ENCODE assay signal across 23 cellular contexts in the genomic region with DNA sequence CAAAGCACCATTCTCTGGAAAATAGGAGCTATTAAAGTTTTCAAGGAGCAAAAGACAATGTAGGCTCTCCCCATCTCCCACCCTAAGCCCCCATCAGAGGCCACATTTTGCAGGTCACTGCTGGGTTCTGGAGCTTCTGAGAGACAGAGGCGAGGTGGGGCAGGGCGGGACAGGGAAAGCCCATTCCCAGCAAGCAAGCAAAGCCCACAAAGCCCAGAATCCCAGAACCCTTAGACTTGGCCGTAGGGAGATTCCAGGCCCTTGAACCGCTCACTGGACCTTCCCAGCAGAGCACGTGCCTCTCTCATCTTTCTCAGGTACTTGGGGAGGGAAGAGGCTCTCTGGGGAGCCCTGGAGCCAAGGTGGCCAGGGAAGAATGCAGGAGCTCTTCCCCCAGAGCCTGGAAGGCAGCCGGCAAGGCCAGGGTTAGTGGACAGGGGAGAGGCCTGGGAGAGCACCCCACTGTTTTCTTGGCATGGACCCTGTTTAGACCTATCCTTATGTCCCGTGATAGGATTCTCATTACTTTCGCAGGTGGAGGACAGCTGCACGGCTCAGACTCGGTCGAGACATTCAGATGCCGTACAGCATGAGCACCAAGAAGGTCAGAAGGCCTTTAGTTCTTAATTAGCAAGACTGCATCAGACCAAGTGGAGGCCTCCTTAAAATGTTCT. TPM values are rescaled to one million over a fixed set of nuclear protein-coding genes. Genes with fewer than 3 reads are reported as not detected.
DNase-seq lines count a peak whose midpoint lies in the region; ATAC-seq and TF ChIP-seq lines count a peak whose summit lies in the region.
"Had no signal": no experiment of that assay in that cellular context is flagged by ENCODE, and none has a peak within 500 bp of the region (broad histone marks: within the 10 kb centered on the region; RNA-seq: fewer than 3 reads in every experiment).

No MANE protein-coding gene starts in this region.

- H3K9me3 ChIP-seq in heart right ventricle: peaks cover 0 to 96% (median 45%) of the 10 kb centered on the region in 11 donors
- H3K9me3 ChIP-seq in esophagus muscularis mucosa: peaks cover 0 to 97% (median 72%) of the 10 kb centered on the region in 4 donors
- peaks cover 47% of the 10 kb centered on the region for H3K9me3 ChIP-seq in trophoblast cell (ENCODE audit: insufficient read depth, low read depth, low read length)
- peaks cover 81 to 84% of the 10 kb centered on the region in 2 donors for H3K9me3 ChIP-seq in breast epithelium
- H3K9me3 ChIP-seq in mammary epithelial cell (replicated peaks; ENCODE audit: insufficient read depth, low read length): peaks cover 41% of the 10 kb centered on the region
- H3K9me3 ChIP-seq: HAP-1, SJCRH30 had no signal

- H3K27me3 Mint-ChIP-seq in osteocyte (ENCODE audit: unreplicated experiment): no peaks in the 10 kb centered on the region

- TF ChIP-seq CTCF in heart right ventricle (IDR thresholded peaks at IDR 0.05): no peak
- no peak for TF ChIP-seq CTCF in esophagus muscularis mucosa (IDR thresholded peaks at IDR 0.05)
- no peak for TF ChIP-seq CTCF in osteocyte (IDR thresholded peaks at IDR 0.05)
- TF ChIP-seq CTCF in breast epithelium (IDR thresholded peaks at IDR 0.05): no peak
- no peak for TF ChIP-seq CTCF in mammary epithelial cell (conservative IDR thresholded peaks at IDR 0.05 in 1 of 2, IDR thresholded peaks at IDR 0.05 in 1 of 2; ENCODE audit: extremely low read depth in 1 of 2, insufficient read depth in 1 of 2, low read depth in 1 of 2, low read length in 2 of 2)

- no peak overlapping the region for H2BK5ac ChIP-seq in trophoblast cell (ENCODE audit: low read depth, low read length, poor library complexity)

- no peaks in the 10 kb centered on the region for H3K79me1 ChIP-seq in trophoblast cell (ENCODE audit: low read length)

- no peaks in the 10 kb centered on the region for H3K4me1 Mint-ChIP-seq in osteocyte (ENCODE audit: unreplicated experiment)

- intact Hi-C loops in cardiac septum (cut with DNase I) (no loop called here), heart right ventricle (cut with DNase I) (no loop called here), esophagus muscularis mucosa (cut with DNase I) (no loop called here), breast epithelium (cut with DNase I; ENCODE audit: low total_unique reads) (no loop called here), mammary epithelial cell (cut with micrococcal nuclease) (no loop called here)

- H3K27me3 ChIP-seq in heart right ventricle (no peaks in the 10 kb centered on the region), esophagus muscularis mucosa (no peaks in the 10 kb centered on the region), trophoblast cell (ENCODE audit: insufficient read depth, low read length) (no peaks in the 10 kb centered on the region), breast epithelium (no peaks in the 10 kb centered on the region), mammary epithelial cell (ENCODE audit: insufficient read depth, low read length) (no peaks in the 10 kb centered on the region)
- H3K27me3 ChIP-seq: SJCRH30 had no signal

- WGBS in heart right ventricle, 2 donors: 90 to 91% methylated on average over 12 of the region's 12 CpGs
- 86% methylated on average over 12 of the region's 12 CpGs for WGBS in esophagus muscularis mucosa
- WGBS in trophoblast cell (ENCODE audit: extremely low coverage, insufficient coverage, insufficient read length): no CpG with 5 or more reads among the region's 12 CpGs
- WGBS in mammary epithelial cell (ENCODE audit: low coverage, missing lambda C conversion rate): 86% methylated on average over 6 of the region's 12 CpGs

- CTCF ChIA-PET in mammary epithelial cell (lab: Charles Lee; ENCODE audit: low non-redundant PET): no interaction called here

- no peak overlapping the region for H4K12ac ChIP-seq in trophoblast cell (ENCODE audit: low read depth, low read length)

- DNase-seq in cardiac septum (ENCODE audit: low spot score): peak; percentile 71
- DNase-seq in heart right ventricle: no peak
- DNase-seq in esophagus muscularis mucosa (ENCODE audit: extremely low spot score): peak; percentile 64
- DNase-seq in osteocyte (ENCODE audit: extremely low spot score, unreplicated experiment): peak; percentile 64
- DNase-seq in trophoblast cell: no peak
- no peak for DNase-seq in breast epithelium (ENCODE audit: low spot score in 2 of 2)
- DNase-seq in mammary epithelial cell: no peak
- DNase-seq: Calu3, DMS79 treated with DMSO at 0.1 percent for 48 hours, GM23248, HFFc6, Kasumi-1, NCI-H1092 treated with DMSO at 0.1 percent for 48 hours, NCI-H1436, NCI-H187 treated with DMSO at 0.1 percent for 48 hours, NCI-H2171 treated with DMSO at 0.1 percent for 48 hours, NCI-H446, NCI-H524 treated with DMSO at 0.1 percent for 48 hours, NCI-H774, SJCRH30 had no signal

- no peak overlapping the region for H2BK12ac ChIP-seq in trophoblast cell (ENCODE audit: low read length)

- H3K4me2 ChIP-seq in trophoblast cell (ENCODE audit: low read length) (no peak overlapping the region), mammary epithelial cell (ENCODE audit: insufficient read depth, low read depth, low read length) (no peak overlapping the region)

- H3K36me3 Mint-ChIP-seq in osteocyte (ENCODE audit: unreplicated experiment): no peaks in the 10 kb centered on the region

- H2AFZ ChIP-seq in trophoblast cell (ENCODE audit: insufficient read depth, low read length, poor library complexity) (no peak overlapping the region), mammary epithelial cell (ENCODE audit: low read depth, low read length) (no peak overlapping the region)
- H2AFZ ChIP-seq: GM23248 had no signal

- no peak overlapping the region for H3K18ac ChIP-seq in trophoblast cell (ENCODE audit: low read length)

- no peak overlapping the region for H3K4ac ChIP-seq in trophoblast cell (ENCODE audit: low read depth, low read length)

- no peak overlapping the region for H4K8ac ChIP-seq in trophoblast cell (ENCODE audit: low read depth, low read length)

- H3K9ac ChIP-seq in trophoblast cell (ENCODE audit: low read length): no peak overlapping the region
- no peak overlapping the region for H3K9ac ChIP-seq in mammary epithelial cell (ENCODE audit: insufficient read depth, low read length)
- H3K9ac ChIP-seq: GM23248 had no signal

- H3K27ac Mint-ChIP-seq in osteocyte (ENCODE audit: unreplicated experiment): no peak overlapping the region
- H3K27ac Mint-ChIP-seq: HFFc6 had no signal

- no peak overlapping the region for H3K4me3 ChIP-seq in heart right ventricle
- no peak overlapping the region for H3K4me3 ChIP-seq in esophagus muscularis mucosa
- H3K4me3 ChIP-seq in trophoblast cell (ENCODE audit: low read depth, low read length): no peak overlapping the region
- H3K4me3 ChIP-seq in breast epithelium: no peak overlapping the region
- H3K4me3 ChIP-seq in mammary epithelial cell (replicated peaks in 1 of 3; ENCODE audit: insufficient read depth in 1 of 3, low read depth in 2 of 3, low read length in 3 of 3): no peak overlapping the region
- H3K4me3 ChIP-seq: GM23248, HAP-1, SJCRH30 had no signal

- BruUV-seq in mammary epithelial cell (replicated peaks; lab: Mats Ljungman, UMichigan): no TSS peak

- H4K91ac ChIP-seq in trophoblast cell (ENCODE audit: low read depth, low read length): no peak overlapping the region

- H3K79me2 ChIP-seq in trophoblast cell (ENCODE audit: control insufficient read depth, insufficient read depth, low read length, poor library complexity): no peaks in the 10 kb centered on the region
- H3K79me2 ChIP-seq in mammary epithelial cell (ENCODE audit: insufficient read depth, low read length): no peaks in the 10 kb centered on the region

- dilution Hi-C loops in mammary epithelial cell (cut with HindIII; ENCODE audit: low sequenced_read_pairs): no loop called here

- H3K4me1 ChIP-seq in heart right ventricle (no peaks in the 10 kb centered on the region), esophagus muscularis mucosa (no peaks in the 10 kb centered on the region), trophoblast cell (ENCODE audit: control insufficient read depth in 1 of 2, insufficient read depth in 2 of 2, low read length in 2 of 2) (no peaks in the 10 kb centered on the region), breast epithelium (no peaks in the 10 kb centered on the region), mammary epithelial cell (ENCODE audit: insufficient read depth, low read length) (no peaks in the 10 kb centered on the region)
- H3K4me1 ChIP-seq: HAP-1, SJCRH30 had no signal

- ATAC-seq in heart right ventricle: no peak
- ATAC-seq: HepG2 had no signal

- in situ Hi-C loops in mammary epithelial cell (cut with MboI; ENCODE audit: low sequenced_read_pairs in 2 of 2): no loop called here

- H3K23ac ChIP-seq in trophoblast cell (ENCODE audit: low read length): no peak overlapping the region

- TF ChIP-seq EP300 in esophagus muscularis mucosa (IDR thresholded peaks at IDR 0.05): no peak

- H3K27ac ChIP-seq in heart right ventricle (no peak overlapping the region), esophagus muscularis mucosa (replicated peaks in 1 of 4) (no peak overlapping the region), trophoblast cell (ENCODE audit: low read depth, low read length) (no peak overlapping the region), breast epithelium (no peak overlapping the region), mammary epithelial cell (ENCODE audit: insufficient read depth, low read depth, low read length) (no peak overlapping the region)
- H3K27ac ChIP-seq: GM23248, SJCRH30 had no signal

- H3K14ac ChIP-seq in trophoblast cell (ENCODE audit: low read length): no peak overlapping the region

- peaks cover 34% of the 10 kb centered on the region for H3K9me3 Mint-ChIP-seq in osteocyte (ENCODE audit: unreplicated experiment)

- no peak overlapping the region for H2AK5ac ChIP-seq in trophoblast cell (ENCODE audit: low read length)

- TF ChIP-seq POLR2A in esophagus muscularis mucosa (IDR thresholded peaks at IDR 0.05; ENCODE audit: low read depth): no peak
- no peak for TF ChIP-seq POLR2A in breast epithelium (IDR thresholded peaks at IDR 0.05)

- H3K36me3 ChIP-seq in heart right ventricle: peaks cover 0 to 10% (median 0%) of the 10 kb centered on the region in 9 donors
- peaks cover 0 to 19% (median 3%) of the 10 kb centered on the region in 4 donors for H3K36me3 ChIP-seq in esophagus muscularis mucosa
- peaks cover 6 to 10% of the 10 kb centered on the region in 2 experiments for H3K36me3 ChIP-seq in trophoblast cell (ENCODE audit: control insufficient read depth in 1 of 2, insufficient read depth in 2 of 2, low read length in 2 of 2)
- H3K36me3 ChIP-seq in breast epithelium: no peaks in the 10 kb centered on the region
- H3K36me3 ChIP-seq in mammary epithelial cell (ENCODE audit: insufficient read depth, low read length): no peaks in the 10 kb centered on the region
- H3K36me3 ChIP-seq: HAP-1, SJCRH30 had no signal

- H2BK120ac ChIP-seq in trophoblast cell (ENCODE audit: insufficient read depth, low read length, poor library complexity): no peak overlapping the region

- no peak overlapping the region for H3K4me3 Mint-ChIP-seq in osteocyte (ENCODE audit: unreplicated experiment)
- H3K4me3 Mint-ChIP-seq: HFFc6 had no signal

- no peaks in the 10 kb centered on the region for H4K20me1 ChIP-seq in mammary epithelial cell (ENCODE audit: insufficient read depth, low read length)

RNA-seq across cellular contexts. Expression of gene ZNF354C, which starts 52.4 kb away (rescaled TPM):
- total RNA-seq in cardiac septum (4.0 TPM), heart right ventricle (1 to 10 TPM; 3.5 to 5.5 (median 4.2) TPM), esophagus muscularis mucosa (1 to 10 TPM; 5.0 to 7.9 (median 6.3) TPM), osteocyte (4.6 and 6.3 TPM in 2 replicates), breast epithelium (10 to 100 TPM in 1 of 3 donors, 1 to 10 TPM in 2; 7.4 to 11.6 (median 8.2) TPM), mammary epithelial cell (1 to 10 TPM; 5.3 to 6.8 TPM)
- polyA plus RNA-seq in heart right ventricle (1 to 10 TPM; 1.1 to 2.3 TPM), mammary epithelial cell (1.5 TPM)
- polyA plus RNA-seq in trophoblast cell (2013): 3.5 TPM in 2 replicates
- polyA minus RNA-seq in mammary epithelial cell: 1.1 TPM
- total RNA-seq: A172 had no signal
- polyA plus RNA-seq: HepG2 had no signal

Comparison
In these comparisons a context has a peak if more than half of its experiments do, and no peak if none do; other contexts are left out.
1. DNase-seq: peak in cardiac septum (single experiment), esophagus muscularis mucosa (single experiment) and osteocyte (single experiment); none in heart right ventricle (0 of 2), trophoblast cell (0 of 2), breast epithelium (0 of 2) and mammary epithelial cell (single experiment).